Comparison of ENCODE assay signal across 15 cellular contexts in the genomic region with DNA sequence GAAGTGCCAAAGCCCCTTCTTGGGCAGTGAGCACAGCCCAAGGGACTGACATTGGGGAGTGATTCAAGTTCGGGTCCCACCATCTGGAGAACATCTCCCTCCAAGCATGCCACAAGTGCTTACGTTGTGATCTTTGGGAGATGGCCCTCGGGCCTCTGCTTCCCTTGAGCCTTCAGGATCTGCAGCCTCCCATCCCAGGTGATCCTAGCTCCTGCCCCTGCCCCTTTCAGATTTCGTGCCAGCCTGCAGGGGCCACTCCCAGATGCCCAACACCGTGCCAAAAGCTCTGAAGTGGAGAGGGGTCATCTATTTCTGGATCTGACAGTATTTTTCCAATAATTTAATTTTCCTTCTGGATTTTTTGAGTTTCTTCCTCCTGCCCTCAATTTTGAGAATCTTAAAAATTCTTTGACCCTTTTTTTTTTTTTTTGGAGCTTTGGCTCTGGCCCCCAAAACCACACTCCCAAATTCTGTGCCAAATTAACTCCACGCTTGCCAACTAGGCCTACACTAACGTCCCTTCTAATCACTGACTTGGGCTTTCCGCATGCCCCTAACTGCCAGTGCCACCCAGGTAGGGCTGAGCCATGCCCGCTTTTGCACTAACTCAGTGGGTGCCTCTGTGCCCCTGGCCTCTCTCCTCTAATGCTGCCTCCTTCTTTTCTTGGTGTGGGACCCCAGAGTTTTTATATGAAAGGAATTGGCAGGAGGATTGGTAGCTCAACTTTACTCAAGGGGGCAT. TPM values are rescaled to one million over a fixed set of nuclear protein-coding genes. Genes with fewer than 3 reads are reported as not detected.
A peak's percentile ranks its signal among the peaks of the same experiment; 100 is the strongest.
DNase-seq lines count a peak whose midpoint lies in the region; ATAC-seq and TF ChIP-seq lines count a peak whose summit lies in the region.
"Had no signal": no experiment of that assay in that cellular context is flagged by ENCODE, and none has a peak within 500 bp of the region (broad histone marks: within the 10 kb centered on the region; RNA-seq: fewer than 3 reads in every experiment).

No MANE protein-coding gene starts in this region.

- DNase-seq in heart right ventricle = no peak
- DNase-seq in heart left ventricle = no peak
- peak; percentile 26 for DNase-seq in left ventricle myocardium superior
- no peak for DNase-seq in osteocyte (ENCODE audit: extremely low spot score, unreplicated experiment)
- DNase-seq in transverse colon = no peak
- DNase-seq in HuH-7.5 (ENCODE audit: low spot score) = no peak
- DNase-seq in stimulated activated CD4-positive, alpha-beta T cell treated with anti-CD3 and anti-CD28 coated beads, Interleukin-12 subunit alpha, Interleukin-12 subunit beta, amount 100 ng/mL, for 4 hours = no peak
- DNase-seq: Caco-2, Kasumi-1, NCI-H187 treated with DMSO at 0.1 percent for 48 hours, NCI-H446 treated with DMSO at 0.1 percent for 48 hours, NCI-H774 had no signal

- in situ Hi-C loops in transverse colon (cut with MboI; ENCODE audit: low pct_ligation_motif_present in 1 of 4, low pct_unique_long_range_greater_than_20kb in 1 of 4, low sequenced_read_pairs in 3 of 4) = no loop called here

- no peak for TF ChIP-seq POLR2A in heart left ventricle (IDR thresholded peaks at IDR 0.05)
- TF ChIP-seq POLR2A in transverse colon (IDR thresholded peaks at IDR 0.05) = no peak

- peaks cover 7% of the 10 kb centered on the region for H3K4me1 Mint-ChIP-seq in osteocyte (ENCODE audit: unreplicated experiment)
- H3K4me1 Mint-ChIP-seq: CD14-positive monocyte had no signal

- TF ChIP-seq CTCF in heart right ventricle (IDR thresholded peaks at IDR 0.05) (no peak), heart left ventricle (IDR thresholded peaks at IDR 0.05) (no peak), osteocyte (IDR thresholded peaks at IDR 0.05) (no peak), transverse colon (IDR thresholded peaks at IDR 0.05) (no peak)

- ATAC-seq in heart right ventricle = no peak
- no peak for ATAC-seq in heart left ventricle
- ATAC-seq in left ventricle myocardium superior = no peak
- ATAC-seq in HG02642 (IDR thresholded peaks at IDR 0.05; ENCODE audit: poor library complexity, unreplicated experiment) = no peak
- ATAC-seq: Panc1 had no signal

- H3K9me3 ChIP-seq in heart right ventricle = no peaks in the 10 kb centered on the region
- H3K9me3 ChIP-seq in heart left ventricle = no peaks in the 10 kb centered on the region
- no peaks in the 10 kb centered on the region for H3K9me3 ChIP-seq in transverse colon
- H3K9me3 ChIP-seq: Caco-2 had no signal

- H3K4me3 ChIP-seq in heart right ventricle = no peak overlapping the region
- no peak overlapping the region for H3K4me3 ChIP-seq in heart left ventricle
- H3K4me3 ChIP-seq in transverse colon = no peak overlapping the region

- H3K9me3 Mint-ChIP-seq in osteocyte (ENCODE audit: unreplicated experiment) = no peaks in the 10 kb centered on the region

- peaks cover 47% of the 10 kb centered on the region for H3K36me3 Mint-ChIP-seq in osteocyte (ENCODE audit: unreplicated experiment)
- H3K36me3 Mint-ChIP-seq: CD14-positive monocyte had no signal

- intact Hi-C loops in heart right ventricle (cut with DNase I) (no loop called here), heart left ventricle (cut with DNase I) (no loop called here), left ventricle myocardium superior (cut with micrococcal nuclease) (no loop called here), transverse colon (cut with DNase I; ENCODE audit: low total_unique reads) (no loop called here)

- WGBS in heart right ventricle, 2 donors = 77% methylated on average over 9 of the region's 9 CpGs
- WGBS in heart left ventricle, 4 donors = 63 to 81% (median 71%) methylated on average over 9 of the region's 9 CpGs
- 40 to 79% methylated on average over 2 to 9 of the region's 9 CpGs for WGBS in transverse colon (ENCODE audit: low coverage in 1 of 2), 2 donors

- peaks cover 43 to 100% (median 74%) of the 10 kb centered on the region in 9 donors for H3K4me1 ChIP-seq in heart right ventricle
- H3K4me1 ChIP-seq in heart left ventricle = peaks cover 0 to 97% (median 63%) of the 10 kb centered on the region in 12 donors
- peaks cover 24 to 70% (median 61%) of the 10 kb centered on the region in 4 donors for H3K4me1 ChIP-seq in transverse colon

- H3K36me3 ChIP-seq in heart right ventricle = peaks cover 5 to 100% (median 68%) of the 10 kb centered on the region in 9 donors
- H3K36me3 ChIP-seq in heart left ventricle = peaks cover 8 to 100% (median 84%) of the 10 kb centered on the region in 9 donors
- peaks cover 0 to 7% (median 0%) of the 10 kb centered on the region in 4 donors for H3K36me3 ChIP-seq in transverse colon

- H3K4me3 Mint-ChIP-seq in osteocyte (ENCODE audit: unreplicated experiment) = no peak overlapping the region
- H3K4me3 Mint-ChIP-seq: CD14-positive monocyte had no signal

- no peak for TF ChIP-seq EP300 in transverse colon (IDR thresholded peaks at IDR 0.05; ENCODE audit: low read depth)

- H3K27ac Mint-ChIP-seq in osteocyte (ENCODE audit: unreplicated experiment) = peak overlapping the region; percentile 47

- no peaks in the 10 kb centered on the region for H3K27me3 Mint-ChIP-seq in osteocyte (ENCODE audit: unreplicated experiment)

- H3K27me3 ChIP-seq in heart right ventricle = no peaks in the 10 kb centered on the region
- H3K27me3 ChIP-seq in heart left ventricle = no peaks in the 10 kb centered on the region
- no peaks in the 10 kb centered on the region for H3K27me3 ChIP-seq in transverse colon

- H3K27ac ChIP-seq in heart right ventricle = peak overlapping the region in 6 of 10 donors; percentile 7 to 75 (median 55)
- H3K27ac ChIP-seq in heart left ventricle = peak overlapping the region in 4 of 12 donors; percentile 20 to 86 (median 74)
- H3K27ac ChIP-seq in transverse colon = peak overlapping the region in 3 of 4 donors; percentile 83 to 86 (median 84)

RNA-seq across cellular contexts. Expression of a gene that starts 25.3 kb away (rescaled TPM):
- 100 to 1,000 TPM in 9 of 10 donors, 10 to 100 TPM in 1; 81.9 to 125 (median 114) TPM for total RNA-seq in heart right ventricle
- 100 to 1,000 TPM in 1 of 2 donors, 10 to 100 TPM in 1; 74.9 to 259 TPM for polyA plus RNA-seq in heart right ventricle
- 100 to 1,000 TPM in 7 of 9 donors, 10 to 100 TPM in 2; 86.0 to 124 (median 113) TPM for total RNA-seq in heart left ventricle
- polyA plus RNA-seq in heart left ventricle = 100 to 1,000 TPM; 104 to 129 TPM
- 97.7 TPM for total RNA-seq in left ventricle myocardium superior
- 160 and 165 TPM in 2 replicates for total RNA-seq in osteocyte
- total RNA-seq in transverse colon = 100 to 1,000 TPM in 2 of 4 donors, 10 to 100 TPM in 2; 92.6 to 276 (median 161) TPM
- polyA plus RNA-seq: CD14-positive monocyte had no signal

RNA-seq across cellular contexts. Expression of a gene that starts 46.7 kb away (rescaled TPM):
- total RNA-seq in heart right ventricle (under 1 TPM in 1 of 10 donors, not detected in 9; 0.11 TPM), heart left ventricle (not detected), left ventricle myocardium superior (not detected), osteocyte (not detected in 2 replicates), transverse colon (1 to 10 TPM in 2 of 4 donors, not detected in 2; 4.9 to 5.6 TPM)
- polyA plus RNA-seq in heart right ventricle (1 to 10 TPM in 1 of 2 donors, under 1 TPM in 1; 0.83 to 4.8 TPM), heart left ventricle (1 to 10 TPM in 1 of 2 donors, under 1 TPM in 1; 0.17 to 1.7 TPM)
- total RNA-seq: Caco-2 had no signal
- polyA plus RNA-seq: CD14-positive monocyte had no signal
